ENCODE assay signal across 20 cellular contexts in the genomic region with DNA sequence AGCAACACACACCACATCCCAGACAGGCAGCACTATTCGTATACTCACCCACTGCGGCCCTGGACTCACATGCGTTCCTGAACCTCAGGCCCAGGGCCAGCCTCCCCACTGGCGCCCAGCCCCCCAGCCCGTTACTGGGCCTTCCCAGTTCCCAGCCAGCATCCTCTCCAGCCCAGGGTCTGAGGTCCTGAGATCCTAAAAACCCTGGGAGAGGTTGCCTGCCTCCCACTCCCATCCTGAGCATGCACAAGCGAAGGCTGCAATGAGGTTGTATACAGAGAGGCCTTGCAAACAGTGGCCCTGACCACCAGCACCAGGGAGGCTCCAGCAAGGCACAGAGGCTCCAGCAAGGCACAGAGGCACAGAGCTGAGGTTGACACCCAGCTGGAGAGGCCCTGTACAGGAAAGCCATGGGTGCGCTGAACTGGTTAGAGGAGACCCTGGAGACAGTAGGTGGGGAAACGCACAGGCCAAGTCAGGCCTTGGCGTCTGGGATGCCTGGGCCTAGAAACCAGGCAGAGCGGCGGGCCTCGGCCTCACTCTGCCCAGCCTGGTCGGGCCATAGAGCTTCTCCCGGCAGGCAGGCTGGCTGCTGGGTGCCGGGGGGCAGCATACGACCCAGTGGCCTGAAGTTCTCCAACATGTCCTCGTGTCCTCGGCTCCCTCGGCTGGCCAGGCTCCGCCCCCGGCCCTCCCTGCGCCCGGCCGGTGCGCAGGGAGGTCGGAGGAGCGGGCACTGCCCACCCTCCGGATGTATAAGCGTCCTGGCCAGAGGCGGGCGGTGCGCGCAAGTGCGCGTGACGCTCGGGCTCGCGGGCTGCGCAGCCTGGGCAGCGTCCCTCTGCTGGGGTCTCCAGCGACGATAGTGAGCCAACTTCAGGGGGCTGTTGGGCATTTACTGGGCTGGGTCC. TPM values are rescaled to one million over a fixed set of nuclear protein-coding genes. Genes with fewer than 3 reads are reported as not detected.
DNase-seq lines count a peak whose midpoint lies in the region; ATAC-seq, FAIRE-seq and TF ChIP-seq lines count a peak whose summit lies in the region.
"Had no signal": no experiment of that assay in that cellular context is flagged by ENCODE, and none has a peak within 500 bp of the region (broad histone marks: within the 10 kb centered on the region; RNA-seq: fewer than 3 reads in every experiment).

No MANE protein-coding gene starts in this region.

- H3K4me3 Mint-ChIP-seq in T-cell: peak overlapping the region in 2 of 3 donors; percentile 69 to 80
- H3K4me3 Mint-ChIP-seq in glutamatergic neuron (ENCODE audit: unreplicated experiment): peak overlapping the region; percentile 55
- peak overlapping the region; percentile 74 for H3K4me3 Mint-ChIP-seq in type B pancreatic cell
- H3K4me3 Mint-ChIP-seq: HFFc6 had no signal

- intact Hi-C loops in HepG2 (cut with micrococcal nuclease; ENCODE audit: unreplicated experiment): no loop called here
- intact Hi-C loops in right lobe of liver (cut with DNase I): loop anchor here (10.0 kb wide), 2 partner anchors 87 to 117 kb away; no protein-coding TSS in a partner anchor

- CTCF ChIA-PET in HepG2 (lab: Yijun Ruan, JAX; ENCODE audit: low intra/inter-chr PET ratio, low total read pairs): interaction anchor here (3.1 kb wide), 1 partner anchor 152 kb away, joined by 14 read pairs; no protein-coding TSS in a partner anchor
- CTCF ChIA-PET in T-cell (lab: Charles Lee): no interaction called here

- H3K9me3 Mint-ChIP-seq in T-cell (no peaks in the 10 kb centered on the region), glutamatergic neuron (ENCODE audit: unreplicated experiment) (peaks cover 10% of the 10 kb centered on the region), type B pancreatic cell (no peaks in the 10 kb centered on the region)
- H3K9me3 Mint-ChIP-seq: HFFc6 had no signal

- H3K36me3 ChIP-seq in HepG2 (replicated peaks in 1 of 2; ENCODE audit: control insufficient read depth in 1 of 2, insufficient read depth in 2 of 2, low read length in 2 of 2): no peaks in the 10 kb centered on the region
- no peaks in the 10 kb centered on the region for H3K36me3 ChIP-seq in right lobe of liver

- no peak for FAIRE-seq in HepG2 (lab: Jason Lieb, UNC)
- FAIRE-seq: islet of Langerhans had no signal

- TF ChIP-seq RAD21 in HepG2 (CRISPR knock-in tag; IDR thresholded peaks at IDR 0.05): no peak

- H3K27me3 Mint-ChIP-seq in T-cell: peaks cover 44 to 62% of the 10 kb centered on the region in 2 donors
- H3K27me3 Mint-ChIP-seq in glutamatergic neuron (ENCODE audit: unreplicated experiment): peaks cover 47% of the 10 kb centered on the region
- peaks cover 81% of the 10 kb centered on the region for H3K27me3 Mint-ChIP-seq in type B pancreatic cell

- no peaks in the 10 kb centered on the region; the same call in 1 of the 2 replicates for H4K20me1 ChIP-seq in HepG2 (ENCODE audit: insufficient read depth, low read length)

- H3K27ac Mint-ChIP-seq in T-cell (no peak overlapping the region), glutamatergic neuron (ENCODE audit: unreplicated experiment) (no peak overlapping the region), type B pancreatic cell (no peak overlapping the region)
- H3K27ac Mint-ChIP-seq: HFFc6 had no signal

- H3K4me2 ChIP-seq in HepG2 (ENCODE audit: low read depth, low read length): no peak overlapping the region

- H3K9me3 ChIP-seq in HepG2 (ENCODE audit: low read length): no peaks in the 10 kb centered on the region
- H3K9me3 ChIP-seq in right lobe of liver: no peaks in the 10 kb centered on the region
- H3K9me3 ChIP-seq: body of pancreas had no signal

- DNase-seq in HepG2 (ENCODE audit: low spot score): no peak
- DNase-seq in right lobe of liver: no peak
- no peak for DNase-seq in T-cell
- DNase-seq in glutamatergic neuron: no peak
- DNase-seq in type B pancreatic cell (ENCODE audit: extremely low spot score, unreplicated experiment): no peak
- DNase-seq in ecto neural progenitor cell (ENCODE audit: low spot score): no peak
- DNase-seq in SHP77 treated with DMSO at 0.1 percent for 48 hours (lab: John Stamatoyannopoulos, UW): no peak
- no peak for DNase-seq in kidney tubule cell (ENCODE audit: low spot score)
- DNase-seq: activated gamma-delta T cell treated with Interleukin-2 at 50 U/mL for 16 hours; body of pancreas; dorsolateral prefrontal cortex; head of caudate nucleus; HFFc6; NCI-H526 treated with DMSO at 0.1 percent for 48 hours; nucleus accumbens; stimulated activated CD4-positive, alpha-beta T cell treated with anti-CD3 and anti-CD28 coated beads, Interleukin-2, amount 100 ng/mL, for 48 hours had no signal

- POLR2A ChIA-PET in HepG2 (lab: Yijun Ruan, JAX) (no interaction called here), T-cell (lab: Charles Lee) (no interaction called here)

- no peaks in the 10 kb centered on the region for H3K79me2 ChIP-seq in HepG2 (ENCODE audit: insufficient read depth, low read length)

- H3K9ac ChIP-seq in HepG2 (ENCODE audit: insufficient read depth, low read depth, low read length): no peak overlapping the region

- H3K4me1 Mint-ChIP-seq in T-cell: peaks cover 31 to 40% (median 35%) of the 10 kb centered on the region in 3 donors
- H3K4me1 Mint-ChIP-seq in glutamatergic neuron (ENCODE audit: low read depth, unreplicated experiment): peaks cover 15% of the 10 kb centered on the region
- peaks cover 14% of the 10 kb centered on the region for H3K4me1 Mint-ChIP-seq in type B pancreatic cell (ENCODE audit: unreplicated experiment)

- no peak overlapping the region for H2AFZ ChIP-seq in HepG2 (ENCODE audit: low read length)

- no peak overlapping the region for H3K27ac ChIP-seq in HepG2 (ENCODE audit: extremely low read length, insufficient read depth, low read length)
- H3K27ac ChIP-seq in right lobe of liver: no peak overlapping the region
- H3K27ac ChIP-seq: body of pancreas, dorsolateral prefrontal cortex, SK-N-MC had no signal

- TF ChIP-seq POLR2A in HepG2 (IDR thresholded peaks at IDR 0.05; ENCODE audit: insufficient read depth in 1 of 2, low read depth in 2 of 2, low read length in 2 of 2) (no peak), right lobe of liver (IDR thresholded peaks at IDR 0.05) (no peak)

- ATAC-seq in HepG2 (peak; percentile 9; the same call in 2 of the 3 replicates), right lobe of liver (no peak), T-cell (replicated peaks in 1 of 4) (no peak)
- ATAC-seq: body of pancreas had no signal

- no peak overlapping the region for H3K4me3 ChIP-seq in HepG2 (replicated peaks in 1 of 3; ENCODE audit: insufficient read depth in 1 of 3, low read depth in 2 of 3, low read length in 3 of 3)
- no peak overlapping the region for H3K4me3 ChIP-seq in right lobe of liver
- H3K4me3 ChIP-seq: body of pancreas had no signal

- TF ChIP-seq EP300 in HepG2 (IDR thresholded peaks at IDR 0.05; ENCODE audit: low read depth in 2 of 2, low read length in 2 of 2) (no peak), HepG2 (CRISPR knock-in tag; IDR thresholded peaks at IDR 0.05; ENCODE audit: borderline replicate concordance) (no peak)

- no TSS peak for BruUV-seq in HepG2 (replicated peaks; lab: Mats Ljungman, UMichigan)

- in situ Hi-C loops in HepG2 (cut with HindIII; ENCODE audit: extremely low pct_ligation_motif_present, low pct_unique_long_range_greater_than_20kb): loop anchor here (10.0 kb wide), 1 partner anchor 157 kb away; no protein-coding TSS in a partner anchor

- peaks cover 34% of the 10 kb centered on the region for H3K4me1 ChIP-seq in HepG2 (ENCODE audit: insufficient read depth, low read length)
- H3K4me1 ChIP-seq in right lobe of liver: peaks cover 0 to 4% (median 0%) of the 10 kb centered on the region in 4 donors

- H3K36me3 Mint-ChIP-seq in T-cell (no peaks in the 10 kb centered on the region), glutamatergic neuron (ENCODE audit: unreplicated experiment) (peaks cover 6% of the 10 kb centered on the region), type B pancreatic cell (no peaks in the 10 kb centered on the region)

- no peak for TF ChIP-seq CTCF in HepG2 (CRISPR knock-in tag; IDR thresholded peaks at IDR 0.05)
- TF ChIP-seq CTCF in right lobe of liver (IDR thresholded peaks at IDR 0.05): no peak
- TF ChIP-seq CTCF in glutamatergic neuron (IDR thresholded peaks at IDR 0.05; ENCODE audit: partially characterized antibody, unreplicated experiment): no peak
- TF ChIP-seq CTCF in type B pancreatic cell (conservative IDR thresholded peaks at IDR 0.05): no peak

- H3K27me3 ChIP-seq in HepG2 (ENCODE audit: control insufficient read depth in 1 of 2, insufficient read depth in 2 of 2, low read length in 2 of 2) (peaks cover 16 to 89% of the 10 kb centered on the region in 2 experiments), right lobe of liver (peaks cover 0 to 12% of the 10 kb centered on the region in 2 donors)

- 76% methylated on average over 33 of the region's 43 CpGs for WGBS in HepG2 (ENCODE audit: low lambda C conversion rate)
- WGBS in right lobe of liver (ENCODE audit: insufficient coverage, low coverage, low lambda C conversion rate, missing lambda C conversion rate): no CpG with 5 or more reads among the region's 43 CpGs

RNA-seq across cellular contexts. Expression of gene TBX1, which starts 2.3 kb away (rescaled TPM):
- total RNA-seq in HepG2 (2016; rRNA removed; fragmentation: Illumina TruSeq; extraction: Trizol) (not detected in 2 replicates), right lobe of liver (under 1 TPM in 4 of 6 experiments, not detected in 2; 0.24 to 0.37 (median 0.30) TPM), T-cell (under 1 TPM in 1 of 5 donors, not detected in 4; 0.20 TPM), glutamatergic neuron (ENCODE audit: unreplicated experiment) (2.4 TPM), type B pancreatic cell (ENCODE audit: low replicate concordance) (2.4 and 3.4 TPM in 2 replicates)
- not detected in 2 replicates for total RNA-seq in HepG2 (2016; cell fraction: cytosol; rRNA removed; fragmentation: Illumina TruSeq; extraction: Trizol; ENCODE audit: low read depth)
- total RNA-seq in HepG2 (2016; cell fraction: insoluble cytoplasmic fraction; rRNA removed; fragmentation: Illumina TruSeq; extraction: Trizol): not detected in 2 replicates
- not detected in 2 replicates for total RNA-seq in HepG2 (2016; cell fraction: membrane; rRNA removed; fragmentation: Illumina TruSeq; extraction: Trizol)
- total RNA-seq in HepG2 (2016; cell fraction: nucleus; rRNA removed; fragmentation: Illumina TruSeq; extraction: Trizol): not detected in 2 replicates
- not detected in 2 replicates for polyA plus RNA-seq in HepG2 (2011; rRNA removed)
- 0.03 TPM in 1 of 2 replicates, not detected in the other for polyA plus RNA-seq in HepG2 (2011; cell fraction: cytosol; rRNA removed)
- polyA plus RNA-seq in HepG2 (2011; cell fraction: nucleus; rRNA removed): 0.23 TPM in 1 of 2 replicates, not detected in the other
- polyA plus RNA-seq in HepG2 (2012): not detected in 2 replicates
- not detected in 2 replicates for polyA plus RNA-seq in HepG2 (2016; cell fraction: cytosol; fragmentation: Illumina TruSeq; extraction: Trizol; ENCODE audit: low read depth)
- not detected in 2 replicates for polyA plus RNA-seq in HepG2 (2016; cell fraction: insoluble cytoplasmic fraction; fragmentation: Illumina TruSeq; extraction: Trizol; ENCODE audit: low read depth)
- 0.08 TPM in 1 of 2 replicates, not detected in the other for polyA plus RNA-seq in HepG2 (2016; cell fraction: membrane; fragmentation: Illumina TruSeq; extraction: Trizol; ENCODE audit: low read depth)
- not detected in 2 replicates for polyA plus RNA-seq in HepG2 (2016; cell fraction: nucleus; fragmentation: Illumina TruSeq; extraction: Trizol; ENCODE audit: insufficient read depth, low read depth)
- polyA minus RNA-seq in HepG2 (2011; rRNA and poly(A)+ RNA removed; ENCODE audit: low replicate concordance): not detected in 2 replicates
- polyA minus RNA-seq in HepG2 (2011; cell fraction: cytosol; rRNA and poly(A)+ RNA removed): not detected in 2 replicates
- polyA minus RNA-seq in HepG2 (2011; cell fraction: nucleus; rRNA and poly(A)+ RNA removed): not detected in 2 replicates
- total RNA-seq: temporal lobe had no signal

RNA-seq across cellular contexts. Expression of gene GP1BB, which starts 34.9 kb away (rescaled TPM):
- total RNA-seq in HepG2 (2016; rRNA removed; fragmentation: Illumina TruSeq; extraction: Trizol): not detected in 2 replicates
- not detected in 2 replicates for total RNA-seq in HepG2 (2016; cell fraction: cytosol; rRNA removed; fragmentation: Illumina TruSeq; extraction: Trizol; ENCODE audit: low read depth)
- not detected in 2 replicates for total RNA-seq in HepG2 (2016; cell fraction: insoluble cytoplasmic fraction; rRNA removed; fragmentation: Illumina TruSeq; extraction: Trizol)
- 0.10 TPM in 1 of 2 replicates, not detected in the other for total RNA-seq in HepG2 (2016; cell fraction: membrane; rRNA removed; fragmentation: Illumina TruSeq; extraction: Trizol)
- not detected in 2 replicates for total RNA-seq in HepG2 (2016; cell fraction: nucleus; rRNA removed; fragmentation: Illumina TruSeq; extraction: Trizol)
- polyA plus RNA-seq in HepG2 (2011; rRNA removed): 0.07 TPM in 1 of 2 replicates, not detected in the other
- 0.16 TPM in 1 of 2 replicates, not detected in the other for polyA plus RNA-seq in HepG2 (2011; cell fraction: cytosol; rRNA removed)
- 0.47 TPM in 1 of 2 replicates, not detected in the other for polyA plus RNA-seq in HepG2 (2011; cell fraction: nucleus; rRNA removed)
- polyA plus RNA-seq in HepG2 (2012): not detected in 2 replicates
- not detected in 2 replicates for polyA plus RNA-seq in HepG2 (2016; cell fraction: cytosol; fragmentation: Illumina TruSeq; extraction: Trizol; ENCODE audit: low read depth)
- polyA plus RNA-seq in HepG2 (2016; cell fraction: insoluble cytoplasmic fraction; fragmentation: Illumina TruSeq; extraction: Trizol; ENCODE audit: low read depth): not detected in 2 replicates
- not detected in 2 replicates for polyA plus RNA-seq in HepG2 (2016; cell fraction: membrane; fragmentation: Illumina TruSeq; extraction: Trizol; ENCODE audit: low read depth)
- not detected in 2 replicates for polyA plus RNA-seq in HepG2 (2016; cell fraction: nucleus; fragmentation: Illumina TruSeq; extraction: Trizol; ENCODE audit: insufficient read depth, low read depth)
- 0.32 TPM in 1 of 2 replicates, not detected in the other for polyA minus RNA-seq in HepG2 (2011; rRNA and poly(A)+ RNA removed; ENCODE audit: low replicate concordance)
- not detected in 2 replicates for polyA minus RNA-seq in HepG2 (2011; cell fraction: cytosol; rRNA and poly(A)+ RNA removed)
- not detected in 2 replicates for polyA minus RNA-seq in HepG2 (2011; cell fraction: nucleus; rRNA and poly(A)+ RNA removed)
- 1 to 10 TPM in 1 of 6 experiments, under 1 TPM in 4, not detected in 1; 0.15 to 1.3 (median 0.62) TPM for total RNA-seq in right lobe of liver
- total RNA-seq in T-cell: 1 to 10 TPM in 1 of 5 donors, under 1 TPM in 4; 0.19 to 2.1 (median 0.36) TPM
- total RNA-seq in glutamatergic neuron (ENCODE audit: unreplicated experiment): 8.3 TPM
- 1.9 and 2.4 TPM in 2 replicates for total RNA-seq in type B pancreatic cell (ENCODE audit: low replicate concordance)
- total RNA-seq: OCI-LY7 had no signal

RNA-seq across cellular contexts. Expression of gene SEPTIN5, which starts 43.9 kb away (rescaled TPM):
- total RNA-seq in HepG2 (2016; rRNA removed; fragmentation: Illumina TruSeq; extraction: Trizol) (not detected in 2 replicates), right lobe of liver (1 to 10 TPM; 1.3 to 3.7 (median 2.1) TPM), T-cell (1 to 10 TPM in 3 of 5 donors, under 1 TPM in 2; 0.33 to 3.2 (median 1.2) TPM), glutamatergic neuron (ENCODE audit: unreplicated experiment) (96.0 TPM), type B pancreatic cell (ENCODE audit: low replicate concordance) (45.7 and 54.6 TPM in 2 replicates)
- total RNA-seq in HepG2 (2016; cell fraction: cytosol; rRNA removed; fragmentation: Illumina TruSeq; extraction: Trizol; ENCODE audit: low read depth): 0.09 and 0.20 TPM in 2 replicates
- total RNA-seq in HepG2 (2016; cell fraction: insoluble cytoplasmic fraction; rRNA removed; fragmentation: Illumina TruSeq; extraction: Trizol): not detected in 2 replicates
- total RNA-seq in HepG2 (2016; cell fraction: membrane; rRNA removed; fragmentation: Illumina TruSeq; extraction: Trizol): 0.06 and 0.10 TPM in 2 replicates
- not detected in 2 replicates for total RNA-seq in HepG2 (2016; cell fraction: nucleus; rRNA removed; fragmentation: Illumina TruSeq; extraction: Trizol)
- polyA plus RNA-seq in HepG2 (2011; rRNA removed): 0.33 and 0.55 TPM in 2 replicates
- 0.04 TPM in 1 of 2 replicates, not detected in the other for polyA plus RNA-seq in HepG2 (2011; cell fraction: cytosol; rRNA removed)
- 0.57 and 0.82 TPM in 2 replicates for polyA plus RNA-seq in HepG2 (2011; cell fraction: nucleus; rRNA removed)
- 0.08 TPM in 1 of 2 replicates, not detected in the other for polyA plus RNA-seq in HepG2 (2012)
- polyA plus RNA-seq in HepG2 (2016; cell fraction: cytosol; fragmentation: Illumina TruSeq; extraction: Trizol; ENCODE audit: low read depth): 0.15 and 0.23 TPM in 2 replicates
- not detected in 2 replicates for polyA plus RNA-seq in HepG2 (2016; cell fraction: insoluble cytoplasmic fraction; fragmentation: Illumina TruSeq; extraction: Trizol; ENCODE audit: low read depth)
- polyA plus RNA-seq in HepG2 (2016; cell fraction: membrane; fragmentation: Illumina TruSeq; extraction: Trizol; ENCODE audit: low read depth): 0.23 and 0.58 TPM in 2 replicates
- polyA plus RNA-seq in HepG2 (2016; cell fraction: nucleus; fragmentation: Illumina TruSeq; extraction: Trizol; ENCODE audit: insufficient read depth, low read depth): 0.28 TPM in 1 of 2 replicates, not detected in the other
- 1.0 and 1.5 TPM in 2 replicates for polyA minus RNA-seq in HepG2 (2011; rRNA and poly(A)+ RNA removed; ENCODE audit: low replicate concordance)
- not detected in 2 replicates for polyA minus RNA-seq in HepG2 (2011; cell fraction: cytosol; rRNA and poly(A)+ RNA removed)
- polyA minus RNA-seq in HepG2 (2011; cell fraction: nucleus; rRNA and poly(A)+ RNA removed): 0.77 TPM in 1 of 2 replicates, not detected in the other
- total RNA-seq: OCI-LY7 had no signal
